ENCODE assay signal across 28 cellular contexts in the genomic region with DNA sequence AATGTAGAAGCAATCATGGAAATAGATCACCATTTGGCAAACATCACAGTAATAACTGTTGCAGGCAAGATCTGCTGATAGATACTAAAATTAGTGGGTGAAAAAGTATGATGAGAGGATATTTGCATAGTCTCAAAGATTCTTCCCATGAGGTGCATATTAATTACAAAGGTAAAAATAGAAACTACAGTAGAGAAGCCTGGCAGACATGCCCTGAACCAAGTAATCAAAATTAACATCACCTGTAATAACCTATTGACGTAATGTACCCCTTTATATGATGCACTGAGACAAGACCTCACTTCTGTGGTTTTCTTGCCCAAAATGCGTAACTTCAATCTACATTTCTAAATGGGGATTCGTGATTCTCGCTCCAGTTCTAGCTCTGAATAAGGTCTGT.
"Had no signal": no experiment of that assay in that cellular context is flagged by ENCODE, and none has a peak within 500 bp of the region (broad histone marks: within the 10 kb centered on the region; RNA-seq: fewer than 3 reads in every experiment).

No MANE protein-coding gene starts in this region.

- H3K36me3 ChIP-seq: neural progenitor cell, ovary, right lobe of liver, sigmoid colon, stomach, tibial artery, transverse colon, upper lobe of right lung had no signal

- DNase-seq: naive B cell; naive thymus-derived CD8-positive, alpha-beta T cell; occipital lobe; ovary; posterior cingulate gyrus; psoas muscle; right cardiac atrium; right lobe of liver; sigmoid colon; small intestine; stimulated activated CD4-positive, alpha-beta T cell treated with anti-CD3 and anti-CD28 coated beads, Interleukin-15, amount 100 ng/mL, for 24 hours; stimulated activated CD4-positive, alpha-beta T cell treated with anti-CD3 and anti-CD28 coated beads, Interleukin-2, amount 100 ng/mL, for 24 hours; stimulated activated CD4-positive, alpha-beta T cell treated with anti-CD3 and anti-CD28 coated beads, Interleukin-2, amount 100 ng/mL, for 48 hours; stimulated activated CD4-positive, alpha-beta T cell treated with anti-CD3 and anti-CD28 coated beads, Interleukin-4, amount 100 ng/mL, for 24 hours; stimulated activated naive B cell treated with anti-CD40 and anti-IgM and Interleukin-4, amounts not matched to agents 10 μg/mL and 1 μg/mL and 100 μg/mL, for 72 hours; stimulated activated naive CD4-positive, alpha-beta T cell treated with Interleukin-2 at 50 U/mL for 16 hours; stomach; testis; tibial artery; transverse colon; upper lobe of right lung had no signal

- FAIRE-seq: small intestine had no signal

- H3K27me3 Mint-ChIP-seq: naive B cell; naive thymus-derived CD8-positive, alpha-beta T cell; progenitor cell of endocrine pancreas; stimulated activated naive B cell treated with anti-CD40 and anti-IgM and Interleukin-4, amounts not matched to agents 10 μg/mL and 1 μg/mL and 100 μg/mL, for 72 hours; stimulated activated naive CD8-positive, alpha-beta T cell treated with anti-CD3 and anti-CD28 coated beads, Interleukin-15, Interleukin-2, amounts not matched to agents 100 ng/mL and 50 ng/mL, for 24 hours; type B pancreatic cell had no signal

- ATAC-seq: naive thymus-derived CD8-positive, alpha-beta T cell; psoas muscle; right lobe of liver; stimulated activated effector memory CD8-positive, alpha-beta T cell treated with anti-CD3 and anti-CD28 coated beads, Interleukin-12 subunit alpha, Interleukin-12 subunit beta, amount 100 ng/mL, for 72 hours; stimulated activated naive B cell treated with anti-CD40 and anti-IgM and Interleukin-4, amounts not matched to agents 10 μg/mL and 1 μg/mL and 100 μg/mL, for 72 hours; upper lobe of right lung had no signal

- H3K9me3 Mint-ChIP-seq: naive B cell; naive thymus-derived CD8-positive, alpha-beta T cell; nephron; neural progenitor cell; stimulated activated effector memory CD8-positive, alpha-beta T cell treated with anti-CD3 and anti-CD28 coated beads, Interleukin-12 subunit alpha, Interleukin-12 subunit beta, amount 100 ng/mL, for 72 hours; stimulated activated naive B cell treated with anti-CD40 and anti-IgM and Interleukin-4, amounts not matched to agents 10 μg/mL and 1 μg/mL and 100 μg/mL, for 72 hours; stimulated activated naive CD8-positive, alpha-beta T cell treated with anti-CD3 and anti-CD28 coated beads, Interleukin-15, Interleukin-2, amounts not matched to agents 100 ng/mL and 50 ng/mL, for 24 hours had no signal

- H3K9me3 ChIP-seq: ovary, psoas muscle, right lobe of liver, sigmoid colon, stomach, testis, tibial artery, transverse colon, upper lobe of right lung had no signal

- H3K4me3 Mint-ChIP-seq: naive B cell; naive thymus-derived CD8-positive, alpha-beta T cell; nephron; neural progenitor cell; stimulated activated effector memory CD8-positive, alpha-beta T cell treated with anti-CD3 and anti-CD28 coated beads, Interleukin-12 subunit alpha, Interleukin-12 subunit beta, amount 100 ng/mL, for 72 hours; stimulated activated naive B cell treated with anti-CD40 and anti-IgM and Interleukin-4, amounts not matched to agents 10 μg/mL and 1 μg/mL and 100 μg/mL, for 72 hours; stimulated activated naive CD8-positive, alpha-beta T cell treated with anti-CD3 and anti-CD28 coated beads, Interleukin-15, Interleukin-2, amounts not matched to agents 100 ng/mL and 50 ng/mL, for 24 hours; type B pancreatic cell had no signal

- H3K27ac Mint-ChIP-seq: nephron; neural progenitor cell; progenitor cell of endocrine pancreas; stimulated activated effector memory CD8-positive, alpha-beta T cell treated with anti-CD3 and anti-CD28 coated beads, Interleukin-12 subunit alpha, Interleukin-12 subunit beta, amount 100 ng/mL, for 72 hours; stimulated activated naive B cell treated with anti-CD40 and anti-IgM and Interleukin-4, amounts not matched to agents 10 μg/mL and 1 μg/mL and 100 μg/mL, for 72 hours; stimulated activated naive CD8-positive, alpha-beta T cell treated with anti-CD3 and anti-CD28 coated beads, Interleukin-15, Interleukin-2, amounts not matched to agents 100 ng/mL and 50 ng/mL, for 24 hours; type B pancreatic cell had no signal

- H3K36me3 Mint-ChIP-seq: naive B cell; stimulated activated effector memory CD8-positive, alpha-beta T cell treated with anti-CD3 and anti-CD28 coated beads, Interleukin-12 subunit alpha, Interleukin-12 subunit beta, amount 100 ng/mL, for 72 hours had no signal

- H3K4me2 ChIP-seq: neural progenitor cell had no signal

- H3K27ac ChIP-seq: neural progenitor cell, ovary, parathyroid adenoma, psoas muscle, right lobe of liver, tibial artery, transverse colon, upper lobe of right lung had no signal

- H3K9ac ChIP-seq: neural progenitor cell, parathyroid adenoma had no signal

- H3K27me3 ChIP-seq: neural progenitor cell, ovary, right lobe of liver, sigmoid colon, stomach, testis, tibial artery, transverse colon, upper lobe of right lung had no signal

- H2AFZ ChIP-seq: neural progenitor cell, parathyroid adenoma had no signal

- H3K4me3 ChIP-seq: neural progenitor cell, ovary, psoas muscle, right lobe of liver, sigmoid colon, stomach, testis, tibial artery, transverse colon, upper lobe of right lung had no signal
